In genomic region chr1:169890761-169891538, GRCh38 we compare ENCODE assay signal across 1 cellular context.
TF ChIP-seq lines count a peak whose summit lies in the region.

No MANE protein-coding gene starts in this region.

TF ChIP-seq in GM12878, 131 proteins besides CTCF, POLR2A, EP300 and RAD21 (continued from another document and continues in another):
- TF ChIP-seq, protein P1, sequence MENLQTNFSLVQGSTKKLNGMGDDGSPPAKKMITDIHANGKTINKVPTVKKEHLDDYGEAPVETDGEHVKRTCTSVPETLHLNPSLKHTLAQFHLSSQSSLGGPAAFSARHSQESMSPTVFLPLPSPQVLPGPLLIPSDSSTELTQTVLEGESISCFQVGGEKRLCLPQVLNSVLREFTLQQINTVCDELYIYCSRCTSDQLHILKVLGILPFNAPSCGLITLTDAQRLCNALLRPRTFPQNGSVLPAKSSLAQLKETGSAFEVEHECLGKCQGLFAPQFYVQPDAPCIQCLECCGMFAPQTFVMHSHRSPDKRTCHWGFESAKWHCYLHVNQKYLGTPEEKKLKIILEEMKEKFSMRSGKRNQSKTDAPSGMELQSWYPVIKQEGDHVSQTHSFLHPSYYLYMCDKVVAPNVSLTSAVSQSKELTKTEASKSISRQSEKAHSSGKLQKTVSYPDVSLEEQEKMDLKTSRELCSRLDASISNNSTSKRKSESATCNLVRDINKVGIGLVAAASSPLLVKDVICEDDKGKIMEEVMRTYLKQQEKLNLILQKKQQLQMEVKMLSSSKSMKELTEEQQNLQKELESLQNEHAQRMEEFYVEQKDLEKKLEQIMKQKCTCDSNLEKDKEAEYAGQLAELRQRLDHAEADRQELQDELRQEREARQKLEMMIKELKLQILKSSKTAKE (IDR thresholded peaks at IDR 0.05; ENCODE audit: low read depth, poor library complexity, severe bottlenecking): no peak
- TF ChIP-seq IKZF1 (conservative IDR thresholded peaks at IDR 0.05) (no peak), ZNF622 (IDR thresholded peaks at IDR 0.05) (no peak), BCL11A (IDR thresholded peaks at IDR 0.05; ENCODE audit: low read depth, low read length) (no peak), ATF7 (IDR thresholded peaks at IDR 0.05; ENCODE audit: low read depth) (peak; percentile 62; the same call in 1 of the 2 replicates), NFIC (IDR thresholded peaks at IDR 0.05; ENCODE audit: low read depth, low read length) (peak; percentile 57; the same call in 1 of the 2 replicates), ESRRA (IDR thresholded peaks at IDR 0.05; ENCODE audit: low read length) (no peak), HDAC2 (IDR thresholded peaks at IDR 0.05) (no peak), RELA (IDR thresholded peaks at IDR 0.05; ENCODE audit: borderline replicate concordance, partially characterized antibody) (no peak), SP1 (IDR thresholded peaks at IDR 0.05; ENCODE audit: low read depth, low read length) (no peak), SMC3 (IDR thresholded peaks at IDR 0.05; ENCODE audit: borderline replicate concordance, low read length) (no peak), FOXK2 (IDR thresholded peaks at IDR 0.05) (no peak), SREBF2 (IDR thresholded peaks at IDR 0.05; ENCODE audit: low read length) (no peak), RAD51 (IDR thresholded peaks at IDR 0.05) (no peak), MLLT1 (IDR thresholded peaks at IDR 0.05) (0 out of 2 replicates have a peak, but pooled peaks have one; percentile 50), ZNF687 (IDR thresholded peaks at IDR 0.05) (no peak), ZBED1 (IDR thresholded peaks at IDR 0.05; ENCODE audit: borderline replicate concordance) (no peak), ASH2L (IDR thresholded peaks at IDR 0.05; ENCODE audit: borderline replicate concordance, low read depth) (no peak), TAF1 (IDR thresholded peaks at IDR 0.05; ENCODE audit: borderline replicate concordance, low read depth, low read length) (no peak), CHD2 (IDR thresholded peaks at IDR 0.05; ENCODE audit: borderline replicate concordance, low read depth, low read length) (no peak), CBX3 (IDR thresholded peaks at IDR 0.05; ENCODE audit: borderline replicate concordance, low read depth) (no peak), NR2F1 (conservative IDR thresholded peaks at IDR 0.05) (no peak), KDM1A (IDR thresholded peaks at IDR 0.05; ENCODE audit: borderline replicate concordance) (no peak), MYB (IDR thresholded peaks at IDR 0.05; ENCODE audit: borderline replicate concordance, low read depth, low read length) (no peak), HDGF (IDR thresholded peaks at IDR 0.05) (0 out of 2 replicates have a peak, but pooled peaks have one; percentile 28), BRCA1 (IDR thresholded peaks at IDR 0.05; ENCODE audit: low read depth, low read length) (no peak), EED (IDR thresholded peaks at IDR 0.05; ENCODE audit: low read depth) (no peak), IKZF2 (IDR thresholded peaks at IDR 0.05) (0 out of 4 replicates have a peak, but pooled peaks of 1 of the 2 experiments have one; percentile 39), HCFC1 (IDR thresholded peaks at IDR 0.05; ENCODE audit: low read length) (no peak), RFX5 (IDR thresholded peaks at IDR 0.05; ENCODE audit: low read depth, low read length) (no peak), BACH1 (IDR thresholded peaks at IDR 0.05; ENCODE audit: borderline replicate concordance) (no peak), TCF7 (IDR thresholded peaks at IDR 0.05; ENCODE audit: borderline replicate concordance) (no peak), CREB1 (IDR thresholded peaks at IDR 0.05; ENCODE audit: low read depth) (no peak), ZZZ3 (IDR thresholded peaks at IDR 0.05; ENCODE audit: control insufficient read depth, insufficient read length, low read depth) (no peak), SMAD5 (IDR thresholded peaks at IDR 0.05; ENCODE audit: low read depth) (no peak), JUNB (IDR thresholded peaks at IDR 0.05) (peak; percentile 25; the same call in 1 of the 2 replicates), NBN (IDR thresholded peaks at IDR 0.05) (0 out of 2 replicates have a peak, but pooled peaks have one; percentile 27), WRNIP1 (IDR thresholded peaks at IDR 0.05; ENCODE audit: borderline replicate concordance, low read depth, low read length) (no peak), EGR1 (IDR thresholded peaks at IDR 0.05; ENCODE audit: borderline replicate concordance in 1 of 2, low read depth in 2 of 2, low read length in 2 of 2) (no peak), SIN3A (IDR thresholded peaks at IDR 0.05; ENCODE audit: low read depth, low read length) (no peak), PML (IDR thresholded peaks at IDR 0.05; ENCODE audit: low read length) (no peak), RUNX3 (IDR thresholded peaks at IDR 0.05; ENCODE audit: low read length) (peak; percentile 71), ELK1 (IDR thresholded peaks at IDR 0.05; ENCODE audit: low read depth, low read length) (no peak), MXI1 (IDR thresholded peaks at IDR 0.05; ENCODE audit: low read depth, low read length) (no peak), KLF5 (IDR thresholded peaks at IDR 0.05; ENCODE audit: partially characterized antibody) (no peak), MEF2B (IDR thresholded peaks at IDR 0.05; ENCODE audit: partially characterized antibody, poor library complexity, severe bottlenecking) (no peak)
- TF ChIP-seq, protein P2, sequence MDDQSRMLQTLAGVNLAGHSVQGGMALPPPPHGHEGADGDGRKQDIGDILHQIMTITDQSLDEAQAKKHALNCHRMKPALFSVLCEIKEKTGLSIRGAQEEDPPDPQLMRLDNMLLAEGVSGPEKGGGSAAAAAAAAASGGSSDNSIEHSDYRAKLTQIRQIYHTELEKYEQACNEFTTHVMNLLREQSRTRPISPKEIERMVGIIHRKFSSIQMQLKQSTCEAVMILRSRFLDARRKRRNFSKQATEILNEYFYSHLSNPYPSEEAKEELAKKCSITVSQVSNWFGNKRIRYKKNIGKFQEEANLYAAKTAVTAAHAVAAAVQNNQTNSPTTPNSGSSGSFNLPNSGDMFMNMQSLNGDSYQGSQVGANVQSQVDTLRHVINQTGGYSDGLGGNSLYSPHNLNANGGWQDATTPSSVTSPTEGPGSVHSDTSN (IDR thresholded peaks at IDR 0.05; ENCODE audit: insufficient replicate concordance, low read depth, low read length): no peak
- TF ChIP-seq, protein P3, sequence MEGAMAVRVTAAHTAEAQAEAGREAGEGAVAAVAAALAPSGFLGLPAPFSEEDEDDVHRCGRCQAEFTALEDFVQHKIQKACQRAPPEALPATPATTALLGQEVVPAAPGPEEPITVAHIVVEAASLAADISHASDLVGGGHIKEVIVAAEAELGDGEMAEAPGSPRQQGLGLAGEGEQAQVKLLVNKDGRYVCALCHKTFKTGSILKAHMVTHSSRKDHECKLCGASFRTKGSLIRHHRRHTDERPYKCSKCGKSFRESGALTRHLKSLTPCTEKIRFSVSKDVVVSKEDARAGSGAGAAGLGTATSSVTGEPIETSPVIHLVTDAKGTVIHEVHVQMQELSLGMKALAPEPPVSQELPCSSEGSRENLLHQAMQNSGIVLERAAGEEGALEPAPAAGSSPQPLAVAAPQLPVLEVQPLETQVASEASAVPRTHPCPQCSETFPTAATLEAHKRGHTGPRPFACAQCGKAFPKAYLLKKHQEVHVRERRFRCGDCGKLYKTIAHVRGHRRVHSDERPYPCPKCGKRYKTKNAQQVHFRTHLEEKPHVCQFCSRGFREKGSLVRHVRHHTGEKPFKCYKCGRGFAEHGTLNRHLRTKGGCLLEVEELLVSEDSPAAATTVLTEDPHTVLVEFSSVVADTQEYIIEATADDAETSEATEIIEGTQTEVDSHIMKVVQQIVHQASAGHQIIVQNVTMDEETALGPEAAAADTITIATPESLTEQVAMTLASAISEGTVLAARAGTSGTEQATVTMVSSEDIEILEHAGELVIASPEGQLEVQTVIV (IDR thresholded peaks at IDR 0.05; ENCODE audit: borderline replicate concordance, partially characterized antibody): no peak
- TF ChIP-seq, protein P4, sequence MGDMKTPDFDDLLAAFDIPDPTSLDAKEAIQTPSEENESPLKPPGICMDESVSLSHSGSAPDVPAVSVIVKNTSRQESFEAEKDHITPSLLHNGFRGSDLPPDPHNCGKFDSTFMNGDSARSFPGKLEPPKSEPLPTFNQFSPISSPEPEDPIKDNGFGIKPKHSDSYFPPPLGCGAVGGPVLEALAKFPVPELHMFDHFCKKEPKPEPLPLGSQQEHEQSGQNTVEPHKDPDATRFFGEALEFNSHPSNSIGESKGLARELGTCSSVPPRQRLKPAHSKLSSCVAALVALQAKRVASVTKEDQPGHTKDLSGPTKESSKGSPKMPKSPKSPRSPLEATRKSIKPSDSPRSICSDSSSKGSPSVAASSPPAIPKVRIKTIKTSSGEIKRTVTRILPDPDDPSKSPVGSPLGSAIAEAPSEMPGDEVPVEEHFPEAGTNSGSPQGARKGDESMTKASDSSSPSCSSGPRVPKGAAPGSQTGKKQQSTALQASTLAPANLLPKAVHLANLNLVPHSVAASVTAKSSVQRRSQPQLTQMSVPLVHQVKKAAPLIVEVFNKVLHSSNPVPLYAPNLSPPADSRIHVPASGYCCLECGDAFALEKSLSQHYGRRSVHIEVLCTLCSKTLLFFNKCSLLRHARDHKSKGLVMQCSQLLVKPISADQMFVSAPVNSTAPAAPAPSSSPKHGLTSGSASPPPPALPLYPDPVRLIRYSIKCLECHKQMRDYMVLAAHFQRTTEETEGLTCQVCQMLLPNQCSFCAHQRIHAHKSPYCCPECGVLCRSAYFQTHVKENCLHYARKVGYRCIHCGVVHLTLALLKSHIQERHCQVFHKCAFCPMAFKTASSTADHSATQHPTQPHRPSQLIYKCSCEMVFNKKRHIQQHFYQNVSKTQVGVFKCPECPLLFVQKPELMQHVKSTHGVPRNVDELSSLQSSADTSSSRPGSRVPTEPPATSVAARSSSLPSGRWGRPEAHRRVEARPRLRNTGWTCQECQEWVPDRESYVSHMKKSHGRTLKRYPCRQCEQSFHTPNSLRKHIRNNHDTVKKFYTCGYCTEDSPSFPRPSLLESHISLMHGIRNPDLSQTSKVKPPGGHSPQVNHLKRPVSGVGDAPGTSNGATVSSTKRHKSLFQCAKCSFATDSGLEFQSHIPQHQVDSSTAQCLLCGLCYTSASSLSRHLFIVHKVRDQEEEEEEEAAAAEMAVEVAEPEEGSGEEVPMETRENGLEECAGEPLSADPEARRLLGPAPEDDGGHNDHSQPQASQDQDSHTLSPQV (IDR thresholded peaks at IDR 0.05): no peak
- TF ChIP-seq, protein P5, sequence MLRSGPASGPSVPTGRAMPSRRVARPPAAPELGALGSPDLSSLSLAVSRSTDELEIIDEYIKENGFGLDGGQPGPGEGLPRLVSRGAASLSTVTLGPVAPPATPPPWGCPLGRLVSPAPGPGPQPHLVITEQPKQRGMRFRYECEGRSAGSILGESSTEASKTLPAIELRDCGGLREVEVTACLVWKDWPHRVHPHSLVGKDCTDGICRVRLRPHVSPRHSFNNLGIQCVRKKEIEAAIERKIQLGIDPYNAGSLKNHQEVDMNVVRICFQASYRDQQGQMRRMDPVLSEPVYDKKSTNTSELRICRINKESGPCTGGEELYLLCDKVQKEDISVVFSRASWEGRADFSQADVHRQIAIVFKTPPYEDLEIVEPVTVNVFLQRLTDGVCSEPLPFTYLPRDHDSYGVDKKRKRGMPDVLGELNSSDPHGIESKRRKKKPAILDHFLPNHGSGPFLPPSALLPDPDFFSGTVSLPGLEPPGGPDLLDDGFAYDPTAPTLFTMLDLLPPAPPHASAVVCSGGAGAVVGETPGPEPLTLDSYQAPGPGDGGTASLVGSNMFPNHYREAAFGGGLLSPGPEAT (IDR thresholded peaks at IDR 0.05; ENCODE audit: low read depth): no peak
